1 cellular context compared by ENCODE assay signal in the genomic region with DNA sequence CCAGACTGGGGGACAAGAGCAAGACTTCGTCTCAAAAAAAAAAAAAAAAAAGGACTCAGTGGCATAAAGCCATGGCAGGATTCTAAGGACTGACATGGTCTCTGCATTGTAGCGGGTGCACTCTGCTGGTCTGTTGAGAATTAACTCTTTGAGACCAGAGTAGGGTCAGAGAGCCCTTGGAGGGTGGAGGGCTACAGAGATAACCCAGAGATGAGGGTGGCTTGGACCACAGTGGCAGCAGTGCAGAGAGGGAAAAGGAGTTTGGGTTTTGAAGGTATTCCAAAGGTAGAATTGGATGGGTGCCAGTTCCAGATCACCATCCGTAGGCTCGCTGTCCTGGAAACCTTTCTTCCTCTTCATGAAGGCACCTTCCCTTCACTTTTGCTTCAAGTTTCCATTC.
TF ChIP-seq lines count a peak whose summit lies in the region.

No MANE protein-coding gene starts in this region.

TF ChIP-seq in WTC11, 78 proteins besides CTCF, POLR2A, EP300 and RAD21:
- TF ChIP-seq, protein P1, sequence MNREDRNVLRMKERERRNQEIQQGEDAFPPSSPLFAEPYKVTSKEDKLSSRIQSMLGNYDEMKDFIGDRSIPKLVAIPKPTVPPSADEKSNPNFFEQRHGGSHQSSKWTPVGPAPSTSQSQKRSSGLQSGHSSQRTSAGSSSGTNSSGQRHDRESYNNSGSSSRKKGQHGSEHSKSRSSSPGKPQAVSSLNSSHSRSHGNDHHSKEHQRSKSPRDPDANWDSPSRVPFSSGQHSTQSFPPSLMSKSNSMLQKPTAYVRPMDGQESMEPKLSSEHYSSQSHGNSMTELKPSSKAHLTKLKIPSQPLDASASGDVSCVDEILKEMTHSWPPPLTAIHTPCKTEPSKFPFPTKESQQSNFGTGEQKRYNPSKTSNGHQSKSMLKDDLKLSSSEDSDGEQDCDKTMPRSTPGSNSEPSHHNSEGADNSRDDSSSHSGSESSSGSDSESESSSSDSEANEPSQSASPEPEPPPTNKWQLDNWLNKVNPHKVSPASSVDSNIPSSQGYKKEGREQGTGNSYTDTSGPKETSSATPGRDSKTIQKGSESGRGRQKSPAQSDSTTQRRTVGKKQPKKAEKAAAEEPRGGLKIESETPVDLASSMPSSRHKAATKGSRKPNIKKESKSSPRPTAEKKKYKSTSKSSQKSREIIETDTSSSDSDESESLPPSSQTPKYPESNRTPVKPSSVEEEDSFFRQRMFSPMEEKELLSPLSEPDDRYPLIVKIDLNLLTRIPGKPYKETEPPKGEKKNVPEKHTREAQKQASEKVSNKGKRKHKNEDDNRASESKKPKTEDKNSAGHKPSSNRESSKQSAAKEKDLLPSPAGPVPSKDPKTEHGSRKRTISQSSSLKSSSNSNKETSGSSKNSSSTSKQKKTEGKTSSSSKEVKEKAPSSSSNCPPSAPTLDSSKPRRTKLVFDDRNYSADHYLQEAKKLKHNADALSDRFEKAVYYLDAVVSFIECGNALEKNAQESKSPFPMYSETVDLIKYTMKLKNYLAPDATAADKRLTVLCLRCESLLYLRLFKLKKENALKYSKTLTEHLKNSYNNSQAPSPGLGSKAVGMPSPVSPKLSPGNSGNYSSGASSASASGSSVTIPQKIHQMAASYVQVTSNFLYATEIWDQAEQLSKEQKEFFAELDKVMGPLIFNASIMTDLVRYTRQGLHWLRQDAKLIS (CRISPR knock-in tag; IDR thresholded peaks at IDR 0.05; ENCODE audit: borderline replicate concordance): no peak
- TF ChIP-seq CREB1 (CRISPR knock-in tag; IDR thresholded peaks at IDR 0.05): no peak
